Comparison of ENCODE assay signal across 8 cellular contexts in the genomic region with DNA sequence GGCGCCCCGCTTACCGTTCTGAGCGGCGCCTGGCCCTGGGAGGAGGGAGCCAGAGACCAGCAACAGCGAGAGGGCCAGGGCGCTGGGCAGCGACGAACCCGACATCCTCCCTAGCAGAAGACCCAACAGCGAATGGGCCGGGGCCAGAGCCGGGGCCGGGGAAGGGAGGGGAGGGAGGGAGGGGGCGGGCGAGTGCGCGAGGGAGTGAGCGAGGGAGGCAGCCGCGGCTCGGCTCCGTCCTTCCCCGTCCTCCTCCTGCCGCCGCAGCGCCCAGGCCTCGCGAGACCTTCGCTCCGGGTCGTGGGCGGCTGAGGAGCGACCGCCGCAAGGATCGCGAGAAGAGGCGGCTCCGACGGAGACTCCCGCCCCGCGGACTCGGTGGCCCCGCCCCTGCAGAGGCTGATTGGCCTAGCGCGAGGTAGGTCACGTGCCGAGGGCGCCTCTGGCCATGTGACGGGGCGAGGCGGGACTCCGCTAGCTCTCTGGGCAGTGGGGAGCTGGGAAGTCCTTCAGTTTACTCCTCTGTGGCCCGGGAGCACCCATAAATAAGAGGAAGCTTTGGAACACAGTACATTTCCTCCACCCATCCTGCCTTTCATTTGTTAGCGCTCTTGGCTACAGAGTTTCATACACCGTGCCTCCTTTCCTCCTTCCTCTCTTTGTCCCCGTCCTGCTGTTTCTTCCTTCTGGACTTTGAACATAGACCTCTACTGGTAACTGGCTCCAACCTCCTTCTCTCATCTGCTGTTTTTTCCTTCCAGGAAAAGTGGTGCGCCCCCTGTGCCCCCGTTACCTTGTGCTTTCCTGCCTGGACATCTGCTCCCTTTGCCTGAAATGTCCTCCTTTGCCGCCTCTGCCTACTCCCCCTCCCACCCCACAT. TPM values are rescaled to one million over a fixed set of nuclear protein-coding genes. Genes with fewer than 3 reads are reported as not detected.
DNase-seq lines count a peak whose midpoint lies in the region; ATAC-seq and TF ChIP-seq lines count a peak whose summit lies in the region.

A gene (minus strand): TSS at position 279 of the 880 bp plus-strand sequence. CDS start 174 bp downstream, at position 105.

- peak within 1 kb of the TSS; percentile 96 for H4K91ac ChIP-seq in trophoblast cell (ENCODE audit: low read depth, low read length)

- peak within 1 kb of the TSS; percentile 86 for H3K4me3 Mint-ChIP-seq in activated naive CD8-positive, alpha-beta T cell treated with anti-CD3 and anti-CD28 coated beads, Interleukin-2, amount 50 U/mL, for 24 hours

- H3K27me3 ChIP-seq in cardiac muscle cell, result no peaks in the 10 kb centered on the region
- H3K27me3 ChIP-seq in trophoblast cell (ENCODE audit: insufficient read depth, low read length), result no peaks in the 10 kb centered on the region
- no peaks in the 10 kb centered on the region for H3K27me3 ChIP-seq in transverse colon

- whole genome bisulfite sequencing in trophoblast cell (ENCODE audit: extremely low coverage, insufficient coverage, insufficient read length), result no CpG with 5 or more reads among the region's 62 CpGs
- 8 to 20% methylated on average over 3 to 15 of the region's 62 CpGs for WGBS in transverse colon (ENCODE audit: low coverage in 1 of 2), 2 donors

- peak within 1 kb of the TSS; percentile 34 for H2AK5ac ChIP-seq in trophoblast cell (ENCODE audit: low read length)

- H3K9ac ChIP-seq in trophoblast cell (ENCODE audit: low read length), result peak within 1 kb of the TSS; percentile 23

- H3K27me3 Mint-ChIP-seq in activated naive CD8-positive, alpha-beta T cell treated with anti-CD3 and anti-CD28 coated beads, Interleukin-2, amount 50 U/mL, for 24 hours, result peaks cover 13% of the 10 kb centered on the region

- peaks cover 65% of the 10 kb centered on the region for H3K4me1 Mint-ChIP-seq in activated naive CD8-positive, alpha-beta T cell treated with anti-CD3 and anti-CD28 coated beads, Interleukin-2, amount 50 U/mL, for 24 hours

- H3K79me2 ChIP-seq in trophoblast cell (ENCODE audit: control insufficient read depth, insufficient read depth, low read length, poor library complexity), result peaks cover 13% of the 10 kb centered on the region

- no peaks in the 10 kb centered on the region for H3K36me3 ChIP-seq in cardiac muscle cell
- H3K36me3 ChIP-seq in trophoblast cell (ENCODE audit: control insufficient read depth in 1 of 2, insufficient read depth in 2 of 2, low read length in 2 of 2), result no peaks in the 10 kb centered on the region
- H3K36me3 ChIP-seq in transverse colon, result no peaks in the 10 kb centered on the region

- TF ChIP-seq CTCF in GM12864 (IDR thresholded peaks at IDR 0.05; ENCODE audit: low read depth, low read length, missing control alignments) (no peak), cardiac muscle cell (IDR thresholded peaks at IDR 0.05; ENCODE audit: low read depth, low read length) (no peak), transverse colon (IDR thresholded peaks at IDR 0.05) (peak in 1 of 5 experiments; percentile 4)

- H3K14ac ChIP-seq in trophoblast cell (ENCODE audit: low read length), result peak within 1 kb of the TSS; percentile 72

- H3K9me3 Mint-ChIP-seq in activated naive CD8-positive, alpha-beta T cell treated with anti-CD3 and anti-CD28 coated beads, Interleukin-2, amount 50 U/mL, for 24 hours, result no peaks in the 10 kb centered on the region

- intact Hi-C loops in transverse colon (cut with DNase I; ENCODE audit: low total_unique reads), result no loop called here

- peak within 1 kb of the TSS; percentile 93 for H2BK5ac ChIP-seq in trophoblast cell (ENCODE audit: low read depth, low read length, poor library complexity)

- H2AFZ ChIP-seq in trophoblast cell (ENCODE audit: insufficient read depth, low read length, poor library complexity), result peak within 1 kb of the TSS; percentile 68

- H3K4me2 ChIP-seq in trophoblast cell (ENCODE audit: low read length), result peak within 1 kb of the TSS; percentile 80

- TF ChIP-seq POLR2A in transverse colon (IDR thresholded peaks at IDR 0.05), result peak; percentile 86

- ATAC-seq in HG02759 (IDR thresholded peaks at IDR 0.05; ENCODE audit: unreplicated experiment), result peak; percentile 94
- peak; percentile 91 for ATAC-seq in activated naive CD8-positive, alpha-beta T cell treated with anti-CD3 and anti-CD28 coated beads, Interleukin-2, amount 50 U/mL, for 24 hours

- in situ Hi-C loops in transverse colon (cut with MboI; ENCODE audit: low pct_ligation_motif_present in 1 of 4, low pct_unique_long_range_greater_than_20kb in 1 of 4, low sequenced_read_pairs in 3 of 4), result loop anchor here in 2 of 4 donors (10.0 kb wide), 3 partner anchors 61 to 79 kb away; no protein-coding TSS in a partner anchor

- H3K4me1 ChIP-seq in cardiac muscle cell (ENCODE audit: low read depth) (peaks cover 33% of the 10 kb centered on the region), trophoblast cell (ENCODE audit: control insufficient read depth in 1 of 2, insufficient read depth in 2 of 2, low read length in 2 of 2) (peaks cover 11 to 17% of the 10 kb centered on the region in 2 experiments), transverse colon (peaks cover 13 to 48% (median 46%) of the 10 kb centered on the region in 4 donors)

- H3K4me3 ChIP-seq in GM12864 (ENCODE audit: low read depth, low read length) (peak within 1 kb of the TSS; percentile 87), cardiac muscle cell (peak within 1 kb of the TSS; percentile 84), trophoblast cell (ENCODE audit: low read depth, low read length) (peak within 1 kb of the TSS; percentile 80), transverse colon (peak within 1 kb of the TSS; percentile 79 to 99 (median 92))

- peak within 1 kb of the TSS; percentile 96 for H3K27ac ChIP-seq in cardiac muscle cell
- peak within 1 kb of the TSS; percentile 83 for H3K27ac ChIP-seq in trophoblast cell (ENCODE audit: low read depth, low read length)
- peak within 1 kb of the TSS; percentile 97 to 99 (median 98) for H3K27ac ChIP-seq in transverse colon

- H4K8ac ChIP-seq in trophoblast cell (ENCODE audit: low read depth, low read length), result peak within 1 kb of the TSS; percentile 87

- H3K36me3 Mint-ChIP-seq in activated naive CD8-positive, alpha-beta T cell treated with anti-CD3 and anti-CD28 coated beads, Interleukin-2, amount 50 U/mL, for 24 hours (ENCODE audit: low read depth), result no peaks in the 10 kb centered on the region

- peak within 1 kb of the TSS; percentile 83 for H3K18ac ChIP-seq in trophoblast cell (ENCODE audit: low read length)

- H2BK12ac ChIP-seq in trophoblast cell (ENCODE audit: low read length), result peak within 1 kb of the TSS; percentile 78

- DNase-seq in GM12864 (ENCODE audit: low read depth), result peak; percentile 89
- peak; percentile 98 to 99 (median 99) for DNase-seq in NCI-H1417 (lab: John Stamatoyannopoulos, UW)
- DNase-seq in SW 1271 (lab: John Stamatoyannopoulos, UW), result peak; percentile 94 to 97
- peak; percentile 98 for DNase-seq in activated naive CD8-positive, alpha-beta T cell treated with anti-CD3 and anti-CD28 coated beads, Interleukin-2, amount 50 U/mL, for 24 hours
- peak; percentile 98 to 99 for DNase-seq in cardiac muscle cell (ENCODE audit: low read depth in 1 of 2, low spot score in 1 of 2)
- peak; percentile 99 for DNase-seq in trophoblast cell
- peak; percentile 99 for DNase-seq in transverse colon

- no peak for TF ChIP-seq EP300 in transverse colon (IDR thresholded peaks at IDR 0.05; ENCODE audit: low read depth)

- H3K79me1 ChIP-seq in trophoblast cell (ENCODE audit: low read length), result peaks cover 16% of the 10 kb centered on the region

- no peak within 1 kb of the TSS for H3K23ac ChIP-seq in trophoblast cell (ENCODE audit: low read length)

- H3K9me3 ChIP-seq in cardiac muscle cell (ENCODE audit: low read depth) (no peaks in the 10 kb centered on the region), trophoblast cell (ENCODE audit: insufficient read depth, low read depth, low read length) (no peaks in the 10 kb centered on the region), transverse colon (no peaks in the 10 kb centered on the region)

- peak within 1 kb of the TSS; percentile 72 for H3K4ac ChIP-seq in trophoblast cell (ENCODE audit: low read depth, low read length)

- peak within 1 kb of the TSS; percentile 79 for H2BK120ac ChIP-seq in trophoblast cell (ENCODE audit: insufficient read depth, low read length, poor library complexity)

- peak within 1 kb of the TSS; percentile 54 for H4K12ac ChIP-seq in trophoblast cell (ENCODE audit: low read depth, low read length)

- H3K27ac Mint-ChIP-seq in activated naive CD8-positive, alpha-beta T cell treated with anti-CD3 and anti-CD28 coated beads, Interleukin-2, amount 50 U/mL, for 24 hours, result peak within 1 kb of the TSS; percentile 80

RNA-seq across cellular contexts. Expression of the gene that starts here (rescaled TPM):
- 243 and 360 TPM in 2 replicates for total RNA-seq in cardiac muscle cell
- 256 and 375 TPM in 2 replicates for polyA plus RNA-seq in cardiac muscle cell
- polyA plus RNA-seq in trophoblast cell (2013), result 102 and 104 TPM in 2 replicates
- total RNA-seq in transverse colon, result 100 to 1,000 TPM in 3 of 4 donors, 10 to 100 TPM in 1; 77.8 to 187 (median 135) TPM

Comparison
In these comparisons a context has a peak if more than half of its experiments do, and no peak if none do; other contexts are left out.
1. Peak in every context shown above with its lines: DNase-seq, ATAC-seq, H3K4me3 ChIP-seq and H3K27ac ChIP-seq.